Comparison of ENCODE assay signal across 8 cellular contexts in the genomic region with DNA sequence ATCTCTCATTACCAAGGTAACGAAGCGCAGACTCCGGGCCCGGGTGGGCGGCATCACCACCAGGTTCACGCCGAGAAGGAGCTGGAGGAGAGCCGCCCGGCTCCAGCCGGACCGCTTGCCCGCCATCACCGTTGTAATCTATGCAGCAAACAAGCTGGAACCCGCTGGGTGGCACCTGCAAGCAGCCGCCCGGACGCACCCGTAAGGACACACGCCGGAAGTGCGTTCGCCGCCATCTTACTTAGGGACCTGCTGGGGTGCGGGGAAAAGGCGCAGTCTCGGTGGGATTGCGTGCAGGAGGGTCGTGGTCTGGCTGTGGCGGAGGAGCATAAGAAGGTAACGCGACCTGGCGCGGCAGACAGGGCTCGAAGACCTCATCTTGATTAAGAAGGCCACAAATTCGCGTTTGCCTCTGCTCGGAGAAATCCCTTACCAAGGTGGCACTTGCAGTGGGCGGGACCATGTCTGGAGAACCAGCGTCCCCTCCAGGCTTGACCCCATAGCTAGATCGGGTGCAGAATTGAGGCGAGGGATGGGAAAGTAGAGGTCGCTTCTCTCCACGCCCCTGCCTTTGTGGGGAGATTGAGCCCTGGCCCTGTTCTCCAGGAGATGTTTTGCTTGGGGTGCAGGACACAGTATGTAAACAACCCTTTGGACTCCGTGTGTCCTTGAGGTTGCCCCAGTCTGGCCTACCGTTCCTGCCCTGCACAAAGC. TPM values are rescaled to one million over a fixed set of nuclear protein-coding genes. Genes with fewer than 3 reads are reported as not detected.
DNase-seq lines count a peak whose midpoint lies in the region; ATAC-seq and TF ChIP-seq lines count a peak whose summit lies in the region.

A gene with protein sequence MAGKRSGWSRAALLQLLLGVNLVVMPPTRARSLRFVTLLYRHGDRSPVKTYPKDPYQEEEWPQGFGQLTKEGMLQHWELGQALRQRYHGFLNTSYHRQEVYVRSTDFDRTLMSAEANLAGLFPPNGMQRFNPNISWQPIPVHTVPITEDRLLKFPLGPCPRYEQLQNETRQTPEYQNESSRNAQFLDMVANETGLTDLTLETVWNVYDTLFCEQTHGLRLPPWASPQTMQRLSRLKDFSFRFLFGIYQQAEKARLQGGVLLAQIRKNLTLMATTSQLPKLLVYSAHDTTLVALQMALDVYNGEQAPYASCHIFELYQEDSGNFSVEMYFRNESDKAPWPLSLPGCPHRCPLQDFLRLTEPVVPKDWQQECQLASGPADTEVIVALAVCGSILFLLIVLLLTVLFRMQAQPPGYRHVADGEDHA (minus strand): TSS at position 151 of the 714 bp plus-strand sequence. CDS start 25 bp downstream, at position 126.

- peak within 1 kb of the TSS; percentile 70 to 84 (median 82) for H3K27ac ChIP-seq in Peyer's patch

- DNase-seq in DMS79 treated with DMSO at 0.1 percent for 48 hours (lab: John Stamatoyannopoulos, UW) (peak; percentile 85), Peyer's patch (peak; percentile 90 to 95 (median 93)), activated T-helper 1 cell treated with Interleukin-2 at 50 U/mL for 16 hours (ENCODE audit: low read depth) (peak; percentile 72), fibroblast of gingiva (ENCODE audit: low read depth) (peak; percentile 86)
- peak; percentile 74 to 95 (median 84) for DNase-seq in naive thymus-derived CD8-positive, alpha-beta T cell
- peak; percentile 83 for DNase-seq in stimulated activated naive CD4-positive, alpha-beta T cell treated with Interleukin-2 at 50 U/mL for 16 hours (lab: John Stamatoyannopoulos, UW)

- peak within 1 kb of the TSS; percentile 74 to 99 (median 98) for H3K27ac Mint-ChIP-seq in IgD-negative memory B cell
- H3K27ac Mint-ChIP-seq in naive thymus-derived CD8-positive, alpha-beta T cell = peak within 1 kb of the TSS; percentile 93 to 100 (median 99)

- H3K36me3 Mint-ChIP-seq in IgD-negative memory B cell = no peaks in the 10 kb centered on the region
- H3K36me3 Mint-ChIP-seq in naive thymus-derived CD8-positive, alpha-beta T cell = peaks cover 0 to 22% (median 0%) of the 10 kb centered on the region in 3 donors

- TF ChIP-seq CTCF in Peyer's patch (IDR thresholded peaks at IDR 0.05) = peak in 4 of 6 experiments; percentile 5 to 48 (median 29)

- peak within 1 kb of the TSS; percentile 95 to 100 (median 100) for H3K4me3 Mint-ChIP-seq in IgD-negative memory B cell
- H3K4me3 Mint-ChIP-seq in naive thymus-derived CD8-positive, alpha-beta T cell = peak within 1 kb of the TSS; percentile 98 to 100 (median 99)

- H3K27me3 Mint-ChIP-seq in IgD-negative memory B cell = no peaks in the 10 kb centered on the region
- H3K27me3 Mint-ChIP-seq in naive thymus-derived CD8-positive, alpha-beta T cell = no peaks in the 10 kb centered on the region

- peaks cover 0 to 30% (median 6%) of the 10 kb centered on the region in 4 donors for H3K4me1 ChIP-seq in Peyer's patch

- H3K4me3 ChIP-seq in Peyer's patch = peak within 1 kb of the TSS; percentile 68 to 86 (median 80)

- POLR2A ChIA-PET in naive thymus-derived CD8-positive, alpha-beta T cell (lab: Charles Lee) = interaction anchor here (0.5 to 4.8 kb wide), 21 partner anchors 9 to 548 kb away, joined by 3 to 64 read pairs (median 5); a partner anchor contains a TSS

- no peaks in the 10 kb centered on the region for H3K9me3 Mint-ChIP-seq in IgD-negative memory B cell
- no peaks in the 10 kb centered on the region for H3K9me3 Mint-ChIP-seq in naive thymus-derived CD8-positive, alpha-beta T cell

- H3K9me3 ChIP-seq in Peyer's patch = no peaks in the 10 kb centered on the region

- peak; percentile 91 for ATAC-seq in GM21576 (IDR thresholded peaks at IDR 0.05; ENCODE audit: unreplicated experiment)
- ATAC-seq in naive thymus-derived CD8-positive, alpha-beta T cell = peak; percentile 97

- H3K4me1 Mint-ChIP-seq in IgD-negative memory B cell = peaks cover 7 to 20% (median 15%) of the 10 kb centered on the region in 3 donors
- H3K4me1 Mint-ChIP-seq in naive thymus-derived CD8-positive, alpha-beta T cell = peaks cover 5 to 28% (median 24%) of the 10 kb centered on the region in 4 donors

- TF ChIP-seq POLR2A in Peyer's patch (IDR thresholded peaks at IDR 0.05) = peak; percentile 47 to 54

- no peaks in the 10 kb centered on the region for H3K27me3 ChIP-seq in Peyer's patch

- H3K36me3 ChIP-seq in Peyer's patch = peaks cover 0 to 29% (median 0%) of the 10 kb centered on the region in 3 donors

RNA-seq across cellular contexts. Expression of the gene that starts here (rescaled TPM):
- polyA plus RNA-seq in IgD-negative memory B cell = 4.2 TPM
- total RNA-seq in Peyer's patch = 100 to 1,000 TPM in 3 of 4 donors, 10 to 100 TPM in 1; 30.5 to 131 (median 112) TPM
- total RNA-seq in naive thymus-derived CD8-positive, alpha-beta T cell = 10 to 100 TPM; 25.8 to 27.8 TPM
- polyA plus RNA-seq in naive thymus-derived CD8-positive, alpha-beta T cell = 1 to 10 TPM; 4.4 to 10.0 (median 8.0) TPM

Comparison
In these comparisons a context has a peak if more than half of its experiments do, and no peak if none do; other contexts are left out.
1. Peak in every context shown above with its lines: DNase-seq, ATAC-seq, H3K4me3 ChIP-seq and H3K27ac ChIP-seq.